ENCODE assay signal across 9 cellular contexts in the genomic region with DNA sequence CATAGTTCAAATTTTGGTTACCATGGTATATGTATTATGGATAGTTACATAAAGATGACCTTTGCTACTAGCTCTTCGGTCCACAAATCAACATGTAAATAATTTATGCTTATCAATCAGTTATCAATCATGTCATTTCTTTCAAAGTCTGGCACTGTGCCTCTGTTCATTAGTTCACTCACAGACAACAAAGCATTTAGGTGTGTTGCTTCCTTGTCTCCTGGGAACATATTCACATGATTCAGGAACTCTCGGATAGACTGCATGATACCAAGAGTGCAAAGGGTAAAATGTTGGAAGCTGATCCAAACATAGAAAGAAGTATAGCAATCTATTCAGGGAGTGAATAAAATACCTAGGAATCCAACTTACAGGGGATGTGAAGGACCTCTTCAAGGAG. TPM values are rescaled to one million over a fixed set of nuclear protein-coding genes. Genes with fewer than 3 reads are reported as not detected.
"Had no signal": no experiment of that assay in that cellular context is flagged by ENCODE, and none has a peak within 500 bp of the region (broad histone marks: within the 10 kb centered on the region; RNA-seq: fewer than 3 reads in every experiment).

No MANE protein-coding gene starts in this region.

- DNase-seq: GDM1, GF-D8 had no signal

- ATAC-seq: GM12878 had no signal

- FAIRE-seq: G401.6, GM12878, GM12891, GM12892, GM18507, GM19239 had no signal

- H3K4me3 ChIP-seq: GM12878 had no signal

RNA-seq across cellular contexts. Expression of gene ACRV1, which starts 14.3 kb away (rescaled TPM):
- total RNA-seq: G401 had no signal

RNA-seq across cellular contexts. Expression of gene PATE1, which starts 51.1 kb away (rescaled TPM):
- total RNA-seq: G401, GM12878 had no signal
- polyA plus RNA-seq: GM12878 had no signal
